ENCODE assay signal across 1 cellular context in genomic region chr11:42049650-42050049, GRCh38.
TF ChIP-seq lines count a peak whose summit lies in the region.

No MANE protein-coding gene starts in this region.

TF ChIP-seq in GM23338, 12 proteins besides CTCF, POLR2A, EP300 and RAD21 (continued from another document):
- no peak for TF ChIP-seq ZNF462 (CRISPR knock-in tag; IDR thresholded peaks at IDR 0.05)
